30 cellular contexts compared by ENCODE assay signal in the genomic region with DNA sequence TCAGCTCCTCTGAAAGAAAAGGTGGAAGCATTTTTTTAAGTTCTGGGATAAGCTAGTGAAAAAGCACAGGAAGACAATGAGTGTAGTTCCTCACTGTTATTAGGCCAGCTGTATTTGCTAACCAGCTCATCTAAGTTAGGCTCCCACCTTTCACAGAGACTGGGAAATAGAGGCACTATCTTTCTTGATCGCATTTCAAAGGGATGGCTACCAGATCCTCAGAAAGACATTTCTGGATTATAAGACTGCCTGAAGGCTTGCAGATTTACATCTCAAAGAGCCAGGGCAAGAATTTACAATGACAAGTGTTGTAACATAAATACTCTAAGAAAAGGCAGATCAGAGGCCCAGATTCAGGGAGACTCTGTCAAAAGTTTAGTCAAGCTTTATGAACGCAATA.
DNase-seq lines count a peak whose midpoint lies in the region; ATAC-seq and TF ChIP-seq lines count a peak whose summit lies in the region.
"Had no signal": no experiment of that assay in that cellular context is flagged by ENCODE, and none has a peak within 500 bp of the region (broad histone marks: within the 10 kb centered on the region; RNA-seq: fewer than 3 reads in every experiment).

No MANE protein-coding gene starts in this region.

- POLR2A ChIA-PET in OCI-LY7 (lab: Charles Lee), result interaction anchor here (0.8 to 1.2 kb wide), 2 partner anchors 10 to 45 kb away, joined by 3 to 4 read pairs; no protein-coding TSS in a partner anchor

- no peak overlapping the region for H3K4me3 Mint-ChIP-seq in H9
- H3K4me3 Mint-ChIP-seq in effector memory CD8-positive, alpha-beta T cell, result no peak overlapping the region
- H3K4me3 Mint-ChIP-seq: activated CD4-positive, alpha-beta memory T cell treated with anti-CD3 and anti-CD28 coated beads, Interleukin-2, amount 10 ng/mL, durations not matched to agents 7 days and 5 days; activated naive CD8-positive, alpha-beta T cell; stimulated activated effector memory CD8-positive, alpha-beta T cell treated with anti-CD3 and anti-CD28 coated beads, Interleukin-12 subunit alpha, Interleukin-12 subunit beta, amount 100 ng/mL, for 72 hours had no signal

- H3K27me3 Mint-ChIP-seq in H9 (ENCODE audit: low read depth), result peaks cover 97% of the 10 kb centered on the region
- H3K27me3 Mint-ChIP-seq in effector memory CD8-positive, alpha-beta T cell, result no peaks in the 10 kb centered on the region
- H3K27me3 Mint-ChIP-seq: activated CD4-positive, alpha-beta memory T cell treated with anti-CD3 and anti-CD28 coated beads, Interleukin-2, amount 10 ng/mL, durations not matched to agents 7 days and 5 days; activated naive CD8-positive, alpha-beta T cell had no signal

- H2BK12ac ChIP-seq in H9 (ENCODE audit: insufficient read length, low read depth, low read length) (no peak overlapping the region), neuronal stem cell (ENCODE audit: low read length) (no peak overlapping the region)

- H4K8ac ChIP-seq in H9 (replicated peaks; ENCODE audit: insufficient read length, low read depth, low read length), result no peak overlapping the region
- H4K8ac ChIP-seq in neuronal stem cell (ENCODE audit: low read depth, low read length), result no peak overlapping the region

- H3K4me1 ChIP-seq in H9 (ENCODE audit: insufficient read depth, low read length) (peaks cover 5% of the 10 kb centered on the region; the same call in 1 of the 2 replicates), OCI-LY7 (ENCODE audit: insufficient read depth, low read length, poor library complexity, severe bottlenecking) (peaks cover 15% of the 10 kb centered on the region), neuronal stem cell (ENCODE audit: control insufficient read depth in 2 of 2, insufficient read depth in 1 of 2, low read depth in 1 of 2, low read length in 2 of 2) (peaks cover 7 to 11% of the 10 kb centered on the region in 2 donors)
- H3K4me1 ChIP-seq: BLaER1, colonic mucosa, esophagus squamous epithelium, right lobe of liver, SJSA1, upper lobe of left lung had no signal

- no peaks in the 10 kb centered on the region for H3K9me2 ChIP-seq in OCI-LY7 (ENCODE audit: insufficient read depth, low read length)

- H3K4me3 ChIP-seq in OCI-LY7 (ENCODE audit: low read depth, low read length, poor library complexity, severe bottlenecking) (no peak overlapping the region), neuronal stem cell (ENCODE audit: low read length in 2 of 2) (no peak overlapping the region)
- H3K4me3 ChIP-seq: BLaER1, cardiac muscle cell, colonic mucosa, esophagus squamous epithelium, right lobe of liver, SJSA1, upper lobe of left lung had no signal

- H2BK15ac ChIP-seq in H9 (ENCODE audit: low read depth, low read length) (no peak overlapping the region), neuronal stem cell (ENCODE audit: low read length) (no peak overlapping the region)

- H3K14ac ChIP-seq in H9 (ENCODE audit: insufficient read depth, low read length) (no peak overlapping the region), neuronal stem cell (ENCODE audit: low read length) (no peak overlapping the region)

- no peak for TF ChIP-seq CTCF in H9 (conservative IDR thresholded peaks at IDR 0.05)
- no peak for TF ChIP-seq CTCF in OCI-LY7 (conservative IDR thresholded peaks at IDR 0.05; ENCODE audit: low read length)

- no peak overlapping the region for H2BK20ac ChIP-seq in H9 (ENCODE audit: low read depth, low read length, poor library complexity, severe bottlenecking)

- H3K9me3 ChIP-seq in H9 (ENCODE audit: control insufficient read depth, low read depth, low read length) (no peaks in the 10 kb centered on the region), OCI-LY7 (ENCODE audit: low read length) (no peaks in the 10 kb centered on the region), neuronal stem cell (replicated peaks in 1 of 2; ENCODE audit: control insufficient read depth in 2 of 2, insufficient read depth in 1 of 2, low read depth in 1 of 2, low read length in 2 of 2) (no peaks in the 10 kb centered on the region)
- H3K9me3 ChIP-seq: BLaER1, colonic mucosa, esophagus squamous epithelium, right lobe of liver, SJSA1, upper lobe of left lung had no signal

- no peaks in the 10 kb centered on the region for H4K20me1 ChIP-seq in H9 (ENCODE audit: control insufficient read depth, insufficient read depth, insufficient read length)
- no peaks in the 10 kb centered on the region for H4K20me1 ChIP-seq in OCI-LY7 (ENCODE audit: insufficient read depth, low read length)
- H4K20me1 ChIP-seq: BLaER1 had no signal

- H3K4ac ChIP-seq in H9 (ENCODE audit: low read depth, low read length), result no peak overlapping the region
- no peak overlapping the region for H3K4ac ChIP-seq in neuronal stem cell (ENCODE audit: low read length)

- H3K79me1 ChIP-seq in H9 (ENCODE audit: insufficient read depth, low read depth, low read length, poor library complexity, severe bottlenecking) (no peaks in the 10 kb centered on the region), neuronal stem cell (ENCODE audit: low read depth, low read length) (no peaks in the 10 kb centered on the region)

- H3T11ph ChIP-seq in H9 (ENCODE audit: low read length), result no peak overlapping the region

- H3K23me2 ChIP-seq in H9 (ENCODE audit: insufficient read length, low read depth, low read length, poor library complexity, severe bottlenecking), result no peaks in the 10 kb centered on the region

- WGBS in H9 (ENCODE audit: extremely low coverage, insufficient read length, low lambda C conversion rate), result no CpG with 5 or more reads among the region's 2 CpGs
- WGBS in neuronal stem cell (ENCODE audit: extremely low coverage in 2 of 2, insufficient read length in 2 of 2, insufficient replicate concordance in 1 of 2), 2 donors, result no CpG with 5 or more reads among the region's 2 CpGs

- intact Hi-C loops in OCI-LY7 (cut with micrococcal nuclease; ENCODE audit: unreplicated experiment), result no loop called here

- H3K9ac ChIP-seq in H9 (ENCODE audit: extremely low read depth, insufficient read length, low read length), result no peak overlapping the region
- no peak overlapping the region for H3K9ac ChIP-seq in neuronal stem cell (ENCODE audit: low read depth, low read length, poor library complexity)
- H3K9ac ChIP-seq: BLaER1 had no signal

- CTCF ChIA-PET in OCI-LY7 (lab: Charles Lee; ENCODE audit: unreplicated experiment), result no interaction called here

- H3K27me3 ChIP-seq in H9 (ENCODE audit: insufficient read depth, low read length) (peaks cover 22% of the 10 kb centered on the region; the same call in 1 of the 2 replicates), neuronal stem cell (ENCODE audit: control insufficient read depth in 3 of 3, insufficient read depth in 3 of 3, low read depth in 1 of 3, low read length in 3 of 3) (no peaks in the 10 kb centered on the region)
- H3K27me3 ChIP-seq: BLaER1, cardiac muscle cell, colonic mucosa, esophagus squamous epithelium, right lobe of liver, SJSA1, upper lobe of left lung had no signal

- H4K5ac ChIP-seq in H9 (ENCODE audit: insufficient read length, low read depth, low read length), result no peak overlapping the region

- H2BK120ac ChIP-seq in H9 (ENCODE audit: low read depth, low read length, poor library complexity, severe bottlenecking), result no peak overlapping the region
- no peak overlapping the region for H2BK120ac ChIP-seq in neuronal stem cell (ENCODE audit: low read depth, low read length)

- H3K36me3 Mint-ChIP-seq in H9 (ENCODE audit: insufficient read depth in 1 of 3, low read depth in 3 of 3), result peaks cover 0 to 1% (median 0%) of the 10 kb centered on the region in 3 experiments; a peak in 1 of 7 replicates
- no peaks in the 10 kb centered on the region for H3K36me3 Mint-ChIP-seq in effector memory CD8-positive, alpha-beta T cell (ENCODE audit: insufficient read depth)
- H3K36me3 Mint-ChIP-seq: activated naive CD8-positive, alpha-beta T cell; stimulated activated effector memory CD8-positive, alpha-beta T cell treated with anti-CD3 and anti-CD28 coated beads, Interleukin-12 subunit alpha, Interleukin-12 subunit beta, amount 100 ng/mL, for 72 hours had no signal

- H3K79me2 ChIP-seq in H9 (ENCODE audit: insufficient read depth, low read length) (no peaks in the 10 kb centered on the region), OCI-LY7 (ENCODE audit: insufficient read depth, low read depth, low read length) (no peaks in the 10 kb centered on the region)

- ATAC-seq in HG03378 (IDR thresholded peaks at IDR 0.05; ENCODE audit: unreplicated experiment), result no peak
- no peak for ATAC-seq in effector memory CD8-positive, alpha-beta T cell (replicated peaks)
- ATAC-seq: HCT116; right lobe of liver; stimulated activated effector memory CD8-positive, alpha-beta T cell treated with anti-CD3 and anti-CD28 coated beads, Interleukin-12 subunit alpha, Interleukin-12 subunit beta, amount 100 ng/mL, for 72 hours had no signal

- no peaks in the 10 kb centered on the region for H3K36me3 ChIP-seq in OCI-LY7 (ENCODE audit: insufficient read depth, low read length)
- H3K36me3 ChIP-seq in neuronal stem cell (replicated peaks in 1 of 2; ENCODE audit: control insufficient read depth in 2 of 2, insufficient read depth in 2 of 2, low read length in 2 of 2), result no peaks in the 10 kb centered on the region
- H3K36me3 ChIP-seq: BLaER1, cardiac muscle cell, colonic mucosa, esophagus squamous epithelium, right lobe of liver, SJSA1, upper lobe of left lung had no signal

- DNase-seq in H9, result peak; percentile 62
- no peak for DNase-seq in OCI-LY7 (ENCODE audit: low spot score)
- peak; percentile 35 for DNase-seq in iPS-NIHi11 (ENCODE audit: low spot score)
- DNase-seq in neuronal stem cell (ENCODE audit: low spot score), result no peak
- no peak for DNase-seq in HuH-7.5 (ENCODE audit: low spot score)
- no peak for DNase-seq in effector memory CD8-positive, alpha-beta T cell
- DNase-seq: activated CD4-positive, alpha-beta memory T cell treated with anti-CD3 and anti-CD28 coated beads, Interleukin-2, amount 10 ng/mL, durations not matched to agents 7 days and 5 days; activated CD4-positive, alpha-beta T cell treated with anti-CD3 and anti-CD28 coated beads for 1 hour; anterior cingulate cortex; colonic mucosa; DMS53; esophagus squamous epithelium; GDM1; Karpas-422; MV-4-11; NCI-H146; NCI-H510A treated with DMSO at 0.1 percent for 48 hours; right lobe of liver; stimulated activated CD4-positive, alpha-beta T cell treated with anti-CD3 and anti-CD28 coated beads, Interleukin-12 subunit alpha, Interleukin-12 subunit beta, amount 100 ng/mL, for 4 hours; stimulated activated CD4-positive, alpha-beta T cell treated with anti-CD3 and anti-CD28 coated beads, Interleukin-4, amount 100 ng/mL, for 1 hour; T-helper 1 cell; upper lobe of left lung had no signal

- H3K27ac Mint-ChIP-seq in H9, result no peak overlapping the region; a peak in 1 of 7 replicates
- H3K27ac Mint-ChIP-seq in effector memory CD8-positive, alpha-beta T cell, result no peak overlapping the region
- H3K27ac Mint-ChIP-seq: activated CD4-positive, alpha-beta memory T cell treated with anti-CD3 and anti-CD28 coated beads, Interleukin-2, amount 10 ng/mL, durations not matched to agents 7 days and 5 days; activated naive CD8-positive, alpha-beta T cell; activated T-helper 2 cell treated with anti-CD3 and anti-CD28 coated beads, Interferon-gamma antibody, Interleukin-2, Interleukin-4, amounts not matched to agents 10 μg/mL and 5 μg/mL and 100 μg/mL, durations not matched to agents 14 hours and 24 hours and 36 hours; stimulated activated effector memory CD8-positive, alpha-beta T cell treated with anti-CD3 and anti-CD28 coated beads, Interleukin-12 subunit alpha, Interleukin-12 subunit beta, amount 100 ng/mL, for 72 hours had no signal

- peaks cover 3% of the 10 kb centered on the region in 2 experiments; a peak in 2 of 5 replicates for H3K9me3 Mint-ChIP-seq in H9
- H3K9me3 Mint-ChIP-seq in effector memory CD8-positive, alpha-beta T cell, result peaks cover 16% of the 10 kb centered on the region in 2 donors

- no peak overlapping the region for H3K18ac ChIP-seq in H9 (ENCODE audit: insufficient read length, low read depth, low read length)
- no peak overlapping the region for H3K18ac ChIP-seq in neuronal stem cell (ENCODE audit: low read length)

- H2AK5ac ChIP-seq in H9 (ENCODE audit: insufficient read length, low read length), result no peak overlapping the region
- H2AK5ac ChIP-seq in neuronal stem cell (ENCODE audit: low read depth, low read length), result no peak overlapping the region

- H4K91ac ChIP-seq in H9 (ENCODE audit: insufficient read length, low read depth, low read length) (no peak overlapping the region), neuronal stem cell (ENCODE audit: low read depth, low read length, poor library complexity) (no peak overlapping the region)

- peaks cover 37% of the 10 kb centered on the region in 2 experiments for H3K4me1 Mint-ChIP-seq in H9
- peaks cover 0 to 2% of the 10 kb centered on the region in 2 donors for H3K4me1 Mint-ChIP-seq in effector memory CD8-positive, alpha-beta T cell (ENCODE audit: low read depth in 2 of 2)
- H3K4me1 Mint-ChIP-seq: stimulated activated effector memory CD8-positive, alpha-beta T cell treated with anti-CD3 and anti-CD28 coated beads, Interleukin-12 subunit alpha, Interleukin-12 subunit beta, amount 100 ng/mL, for 72 hours had no signal

- no peak overlapping the region for H2BK5ac ChIP-seq in H9 (ENCODE audit: insufficient read length, low read length)
- H2BK5ac ChIP-seq in neuronal stem cell (ENCODE audit: low read length), result no peak overlapping the region

- H3K27ac ChIP-seq in H9 (ENCODE audit: insufficient read length, low read depth, low read length) (no peak overlapping the region), OCI-LY7 (ENCODE audit: low read depth, low read length, poor library complexity, severe bottlenecking) (no peak overlapping the region), neuronal stem cell (replicated peaks; ENCODE audit: low read length) (peak overlapping the region; percentile 54)
- H3K27ac ChIP-seq: BLaER1, cardiac muscle cell, colonic mucosa, esophagus squamous epithelium, right lobe of liver, SJSA1, upper lobe of left lung had no signal

- BruUV-seq in OCI-LY7 (replicated peaks; lab: Mats Ljungman, UMichigan), result no TSS peak

- H2AFZ ChIP-seq in H9 (ENCODE audit: low read length) (no peak overlapping the region), OCI-LY7 (ENCODE audit: low read length) (peak overlapping the region; percentile 57; the same call in 1 of the 2 replicates), neuronal stem cell (ENCODE audit: low read length) (peak overlapping the region; percentile 55)

- H3K4me2 ChIP-seq in H9 (ENCODE audit: insufficient read depth, insufficient read length, low read length) (peak overlapping the region; percentile 33), OCI-LY7 (ENCODE audit: low read length) (no peak overlapping the region), neuronal stem cell (ENCODE audit: insufficient read depth, low read length, poor library complexity, severe bottlenecking) (no peak overlapping the region)
- H3K4me2 ChIP-seq: BLaER1 had no signal

- H3K23ac ChIP-seq in H9 (ENCODE audit: insufficient read length, low read depth, low read length), result no peak overlapping the region
- no peak overlapping the region for H3K23ac ChIP-seq in neuronal stem cell (ENCODE audit: low read depth, low read length, poor library complexity)

- no peak overlapping the region for H3K56ac ChIP-seq in H9 (ENCODE audit: insufficient read length, low read depth, low read length)

Comparison
In these comparisons a context has a peak if more than half of its experiments do, and no peak if none do; other contexts are left out.
1. DNase-seq: peak in H9 (single experiment) and iPS-NIHi11 (single experiment); none in OCI-LY7 (single experiment), neuronal stem cell (single experiment), HuH-7.5 (single experiment) and effector memory CD8-positive, alpha-beta T cell (0 of 3).